ENCODE assay signal across 1 cellular context in the genomic region with DNA sequence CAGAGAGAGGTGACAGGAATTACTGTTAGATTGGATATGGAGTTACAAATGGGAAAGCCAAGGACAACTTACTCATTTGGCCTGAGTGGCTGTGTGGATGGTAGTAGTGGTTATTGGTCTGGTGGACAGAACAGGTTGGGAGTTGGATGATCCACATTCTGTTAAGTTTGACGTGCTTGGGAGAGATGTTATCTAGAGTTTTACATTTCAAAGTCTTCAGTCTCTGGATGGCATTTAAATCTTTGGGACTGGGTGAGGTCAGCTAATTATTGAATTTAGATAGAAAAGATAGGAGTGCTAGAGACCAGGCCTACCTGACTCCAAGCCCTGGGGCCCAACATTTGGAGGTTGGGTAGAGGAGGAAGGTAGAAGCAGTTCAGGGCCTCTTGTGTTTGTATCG.
TF ChIP-seq lines count a peak whose summit lies in the region.

No MANE protein-coding gene starts in this region.

TF ChIP-seq in IMR-90, 13 proteins besides CTCF, POLR2A, EP300 and RAD21 (continued from another document):
- TF ChIP-seq MAFK (IDR thresholded peaks at IDR 0.05; ENCODE audit: low read depth, low read length): no peak
- TF ChIP-seq MXI1 (IDR thresholded peaks at IDR 0.05; ENCODE audit: borderline replicate concordance, low read depth, low read length): no peak
- TF ChIP-seq SMC3 (IDR thresholded peaks at IDR 0.05; ENCODE audit: low read depth, low read length): no peak
- no peak for TF ChIP-seq CHD1 (IDR thresholded peaks at IDR 0.05; ENCODE audit: low read depth, low read length)
- no peak for TF ChIP-seq CEBPB (IDR thresholded peaks at IDR 0.05; ENCODE audit: low read depth, low read length)
- TF ChIP-seq MAZ (IDR thresholded peaks at IDR 0.05; ENCODE audit: borderline replicate concordance, low read depth, low read length): no peak
- TF ChIP-seq NFE2L2 (IDR thresholded peaks at IDR 0.05; ENCODE audit: low read depth, low read length): no peak
- TF ChIP-seq RCOR1 (IDR thresholded peaks at IDR 0.05; ENCODE audit: insufficient replicate concordance, low read length): no peak
- TF ChIP-seq, protein P1, sequence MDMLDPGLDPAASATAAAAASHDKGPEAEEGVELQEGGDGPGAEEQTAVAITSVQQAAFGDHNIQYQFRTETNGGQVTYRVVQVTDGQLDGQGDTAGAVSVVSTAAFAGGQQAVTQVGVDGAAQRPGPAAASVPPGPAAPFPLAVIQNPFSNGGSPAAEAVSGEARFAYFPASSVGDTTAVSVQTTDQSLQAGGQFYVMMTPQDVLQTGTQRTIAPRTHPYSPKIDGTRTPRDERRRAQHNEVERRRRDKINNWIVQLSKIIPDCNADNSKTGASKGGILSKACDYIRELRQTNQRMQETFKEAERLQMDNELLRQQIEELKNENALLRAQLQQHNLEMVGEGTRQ (IDR thresholded peaks at IDR 0.05; ENCODE audit: low read depth, low read length): no peak
- TF ChIP-seq, protein P2, sequence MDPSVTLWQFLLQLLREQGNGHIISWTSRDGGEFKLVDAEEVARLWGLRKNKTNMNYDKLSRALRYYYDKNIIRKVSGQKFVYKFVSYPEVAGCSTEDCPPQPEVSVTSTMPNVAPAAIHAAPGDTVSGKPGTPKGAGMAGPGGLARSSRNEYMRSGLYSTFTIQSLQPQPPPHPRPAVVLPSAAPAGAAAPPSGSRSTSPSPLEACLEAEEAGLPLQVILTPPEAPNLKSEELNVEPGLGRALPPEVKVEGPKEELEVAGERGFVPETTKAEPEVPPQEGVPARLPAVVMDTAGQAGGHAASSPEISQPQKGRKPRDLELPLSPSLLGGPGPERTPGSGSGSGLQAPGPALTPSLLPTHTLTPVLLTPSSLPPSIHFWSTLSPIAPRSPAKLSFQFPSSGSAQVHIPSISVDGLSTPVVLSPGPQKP (IDR thresholded peaks at IDR 0.05; ENCODE audit: borderline replicate concordance, low read depth, low read length): no peak
- TF ChIP-seq FOS (IDR thresholded peaks at IDR 0.05; ENCODE audit: low read depth, low read length): no peak
